1 cellular context compared by ENCODE assay signal in genomic region chr3:130345487-130346079, GRCh38.
TF ChIP-seq lines count a peak whose summit lies in the region.

Gene COL6A5, plus strand, starts transcription at chr3:130345672. Its CDS starts 27,967 bp downstream, at chr3:130373639.

TF ChIP-seq in K562, 482 proteins besides CTCF, POLR2A, EP300 and RAD21 (continued from another document):
- TF ChIP-seq CEBPG (CRISPR knock-in tag; IDR thresholded peaks at IDR 0.05) (no peak), CEBPG (tag; conservative IDR thresholded peaks at IDR 0.05 in 1 of 2, IDR thresholded peaks at IDR 0.05 in 1 of 2) (no peak), KAT2B (IDR thresholded peaks at IDR 0.05; ENCODE audit: low read depth, low read length) (no peak), RBFOX2 (IDR thresholded peaks at IDR 0.05; ENCODE audit: low read depth, low read length) (peak; percentile 72), ZNF280B (CRISPR knock-in tag; IDR thresholded peaks at IDR 0.05) (no peak), KAT8 (IDR thresholded peaks at IDR 0.05; ENCODE audit: low read depth) (no peak), ZNF436 (CRISPR knock-in tag; IDR thresholded peaks at IDR 0.05) (no peak), CCNT2 (IDR thresholded peaks at IDR 0.05; ENCODE audit: borderline replicate concordance, extremely low read depth, insufficient read length, low read depth, low read length) (peak; percentile 38), POLR2AphosphoS2 (IDR thresholded peaks at IDR 0.05; ENCODE audit: low read length) (no peak), TAL1 (IDR thresholded peaks at IDR 0.05) (peak; percentile 14; the same call in 1 of the 2 replicates), STAT5A (IDR thresholded peaks at IDR 0.05; ENCODE audit: borderline replicate concordance, low read length) (peak; percentile 82), NR1H2 (CRISPR knock-in tag; IDR thresholded peaks at IDR 0.05) (no peak), HNRNPLL (IDR thresholded peaks at IDR 0.05; ENCODE audit: low read depth, low read length, poor library complexity, severe bottlenecking) (peak; percentile 89), ZNF699 (CRISPR knock-in tag; IDR thresholded peaks at IDR 0.05; ENCODE audit: insufficient replicate concordance) (no peak), E2F1 (CRISPR knock-in tag; IDR thresholded peaks at IDR 0.05) (no peak), RERE (CRISPR knock-in tag; IDR thresholded peaks at IDR 0.05; ENCODE audit: borderline replicate concordance) (no peak), NRF1 (conservative IDR thresholded peaks at IDR 0.05 in 1 of 2, IDR thresholded peaks at IDR 0.05 in 1 of 2) (peak; percentile 18 to 29; a peak in 3 of 4 replicates), EP400 (IDR thresholded peaks at IDR 0.05) (0 out of 2 replicates have a peak, but pooled peaks have one; percentile 13), CBFA2T2 (conservative IDR thresholded peaks at IDR 0.05) (peak; percentile 54), PML (IDR thresholded peaks at IDR 0.05; ENCODE audit: low read length) (peak; percentile 56; the same call in 1 of the 2 replicates), KLF16 (IDR thresholded peaks at IDR 0.05) (peak; percentile 43; the same call in 1 of the 2 replicates), ARID1B (IDR thresholded peaks at IDR 0.05) (peak; percentile 75), ZFX (CRISPR knock-in tag; IDR thresholded peaks at IDR 0.05) (peak; percentile 27; the same call in 1 of the 2 replicates), MCM2 (IDR thresholded peaks at IDR 0.05; ENCODE audit: low read depth) (no peak), CREB1 (IDR thresholded peaks at IDR 0.05) (peak; percentile 35; the same call in 1 of the 2 replicates), CREB1 (CRISPR knock-in tag; IDR thresholded peaks at IDR 0.05) (no peak), HDAC6 (IDR thresholded peaks at IDR 0.05; ENCODE audit: low read depth, low read length) (peak; percentile 99; the same call in 1 of the 2 replicates), CBX5 (IDR thresholded peaks at IDR 0.05; ENCODE audit: borderline replicate concordance, low read depth) (no peak), SRSF3 (IDR thresholded peaks at IDR 0.05; ENCODE audit: insufficient read depth, low read length) (no peak), SMARCE1 (IDR thresholded peaks at IDR 0.05) (peak; percentile 50; the same call in 1 of the 2 replicates), SRSF7 (optimal IDR thresholded peaks at IDR 0.05; ENCODE audit: low read depth, low read length) (no peak), MITF (IDR thresholded peaks at IDR 0.05) (no peak), ELF1 (tag; IDR thresholded peaks at IDR 0.05) (no peak), MTF1 (CRISPR knock-in tag; IDR thresholded peaks at IDR 0.05; ENCODE audit: borderline replicate concordance) (no peak), ZBTB17 (CRISPR knock-in tag; IDR thresholded peaks at IDR 0.05) (no peak), NFIX (CRISPR knock-in tag; IDR thresholded peaks at IDR 0.05; ENCODE audit: low read depth) (no peak), SMARCC2 (IDR thresholded peaks at IDR 0.05; ENCODE audit: low read depth) (no peak), ZNF584 (CRISPR knock-in tag; IDR thresholded peaks at IDR 0.05; ENCODE audit: low read depth) (no peak), ZNF77 (CRISPR knock-in tag; IDR thresholded peaks at IDR 0.05) (no peak), CXXC5 (CRISPR knock-in tag; IDR thresholded peaks at IDR 0.05) (peak; percentile 42; the same call in 1 of the 2 replicates)
TF ChIP-seq in K562: peak in this region for 39.
